8 cellular contexts compared by ENCODE assay signal in the genomic region with DNA sequence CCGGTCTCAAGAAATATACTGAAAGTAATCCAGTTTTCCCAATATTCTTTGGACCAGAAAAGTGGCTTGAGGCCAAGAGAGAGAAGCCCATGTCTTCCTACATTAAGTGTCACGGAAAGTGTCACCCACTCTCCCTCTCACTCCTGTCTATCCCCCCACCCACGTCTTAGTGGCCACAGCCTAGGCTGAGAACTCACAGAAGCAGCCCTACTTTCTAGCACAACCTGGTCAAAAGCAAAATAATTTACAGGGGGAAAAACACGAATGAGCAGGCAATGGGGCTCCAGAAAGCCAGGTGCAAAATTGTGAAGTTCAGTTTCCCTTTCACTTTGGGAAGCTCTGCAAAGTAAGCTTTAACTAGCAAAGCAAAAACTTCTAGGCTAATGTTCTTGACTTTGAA.
DNase-seq lines count a peak whose midpoint lies in the region; ATAC-seq, FAIRE-seq and TF ChIP-seq lines count a peak whose summit lies in the region.

No MANE protein-coding gene starts in this region.

- TF ChIP-seq CTCF in fibroblast of villous mesenchyme (IDR thresholded peaks at IDR 0.05; ENCODE audit: insufficient read depth, low read depth, low read length): no peak
- TF ChIP-seq CTCF in tibial artery (IDR thresholded peaks at IDR 0.05): no peak

- H3K27ac ChIP-seq in CD4-positive, alpha-beta memory T cell (ENCODE audit: low read depth, low read length): peak overlapping the region; percentile 72
- no peak overlapping the region for H3K27ac ChIP-seq in tibial artery

- H3K9me3 Mint-ChIP-seq in CD4-positive, alpha-beta memory T cell: no peaks in the 10 kb centered on the region

- CTCF ChIA-PET in CD4-positive, alpha-beta memory T cell (lab: Charles Lee; ENCODE audit: partially characterized antibody): interaction anchor here (0.9 to 11.2 kb wide), 13 partner anchors 8 to 649 kb away, joined by 3 to 323 read pairs (median 4); no protein-coding TSS in a partner anchor

- H3K27me3 Mint-ChIP-seq in CD4-positive, alpha-beta memory T cell: no peaks in the 10 kb centered on the region

- peaks cover 13% of the 10 kb centered on the region for H3K36me3 ChIP-seq in CD4-positive, alpha-beta memory T cell (ENCODE audit: insufficient read depth, low read length)
- H3K36me3 ChIP-seq in tibial artery: no peaks in the 10 kb centered on the region

- intact Hi-C loops in CD4-positive, alpha-beta memory T cell (cut with micrococcal nuclease): loop anchor here (5.0 kb wide), 1 partner anchor 60 kb away; no protein-coding TSS in a partner anchor
- intact Hi-C loops in tibial artery (cut with DNase I; ENCODE audit: low total_unique reads): loop anchor here (2.0 to 10.0 kb wide), 3 partner anchors 118 to 518 kb away; no protein-coding TSS in a partner anchor

- H3K4me1 ChIP-seq in CD4-positive, alpha-beta memory T cell (ENCODE audit: insufficient read depth, low read length): peaks cover 45% of the 10 kb centered on the region
- no peaks in the 10 kb centered on the region for H3K4me1 ChIP-seq in tibial artery

- peaks cover 38 to 66% (median 49%) of the 10 kb centered on the region in 4 donors for H3K4me1 Mint-ChIP-seq in CD4-positive, alpha-beta memory T cell

- POLR2A ChIA-PET in CD4-positive, alpha-beta memory T cell (lab: Charles Lee; ENCODE audit: partially characterized antibody): interaction anchor here (0.7 to 5.5 kb wide), 13 partner anchors 8 to 120 kb away, joined by 3 to 31 read pairs (median 4); no protein-coding TSS in a partner anchor

- TF ChIP-seq POLR2A in GM12892 (IDR thresholded peaks at IDR 0.05; ENCODE audit: low read depth, low read length): no peak

- peak; percentile 41 for ATAC-seq in GM19438 (IDR thresholded peaks at IDR 0.05; ENCODE audit: low read depth, unreplicated experiment)
- peak; percentile 59 for ATAC-seq in HG03460 (IDR thresholded peaks at IDR 0.05; ENCODE audit: unreplicated experiment)

- peak overlapping the region; percentile 32 to 46 for H3K4me3 ChIP-seq in CD4-positive, alpha-beta memory T cell (ENCODE audit: low read length in 2 of 2)
- peak overlapping the region; percentile 4 for H3K4me3 ChIP-seq in fibroblast of villous mesenchyme (ENCODE audit: low read depth, low read length)
- no peak overlapping the region for H3K4me3 ChIP-seq in tibial artery

- DNase-seq in CD4-positive, alpha-beta memory T cell: peak; percentile 16 to 51 (median 30)
- DNase-seq in fibroblast of villous mesenchyme (ENCODE audit: low read depth) (no peak), NCI-H146 (lab: John Stamatoyannopoulos, UW) (no peak), tibial artery (no peak), GM12892 (ENCODE audit: insufficient read length) (no peak), hippocampal formation (lab: John Stamatoyannopoulos, UW) (no peak)

- no peak for FAIRE-seq in GM12892 (lab: Jason Lieb, UNC)

- no peaks in the 10 kb centered on the region for H3K9me3 ChIP-seq in CD4-positive, alpha-beta memory T cell (ENCODE audit: control insufficient read depth in 1 of 2, low read length in 2 of 2)
- no peaks in the 10 kb centered on the region for H3K9me3 ChIP-seq in tibial artery

- H3K27ac Mint-ChIP-seq in CD4-positive, alpha-beta memory T cell: peak overlapping the region; percentile 84 to 94 (median 93)

- peaks cover 13 to 32% of the 10 kb centered on the region in 2 donors for H3K36me3 Mint-ChIP-seq in CD4-positive, alpha-beta memory T cell

- H3K27me3 ChIP-seq in CD4-positive, alpha-beta memory T cell (ENCODE audit: insufficient read depth, low read length): no peaks in the 10 kb centered on the region
- H3K27me3 ChIP-seq in tibial artery: no peaks in the 10 kb centered on the region

- peak overlapping the region; percentile 67 to 92 (median 84) for H3K4me3 Mint-ChIP-seq in CD4-positive, alpha-beta memory T cell

Comparison
In these comparisons a context has a peak if more than half of its experiments do, and no peak if none do; other contexts are left out.
1. DNase-seq: peak in CD4-positive, alpha-beta memory T cell (5 of 5); none in fibroblast of villous mesenchyme (single experiment), NCI-H146 (single experiment), tibial artery (0 of 2), GM12892 (single experiment) and hippocampal formation (0 of 2).
2. H3K4me3 ChIP-seq: peak in CD4-positive, alpha-beta memory T cell (2 of 2) and fibroblast of villous mesenchyme (single experiment); none in tibial artery (0 of 2).